ENCODE assay signal across 7 cellular contexts in genomic region chr15:53869806-53870073, GRCh38.
"Had no signal": no experiment of that assay in that cellular context is flagged by ENCODE, and none has a peak within 500 bp of the region (broad histone marks: within the 10 kb centered on the region; RNA-seq: fewer than 3 reads in every experiment).

No MANE protein-coding gene starts in this region.

- H3K9ac ChIP-seq: GM23248 had no signal

- DNase-seq: GM23248, GOT3, H7, IMR-90, KG1 had no signal

- H3K4me1 ChIP-seq: HAP-1 had no signal

- H3K9me3 ChIP-seq: HAP-1 had no signal

- H3K4me3 ChIP-seq: GM23248, HAP-1, K562 had no signal

- H2AFZ ChIP-seq: GM23248 had no signal

- H3K27ac ChIP-seq: GM23248 had no signal

- FAIRE-seq: K562 had no signal

- H3K36me3 ChIP-seq: HAP-1 had no signal

- ATAC-seq: K562 had no signal
